ENCODE assay signal across 1 cellular context in genomic region chr15:90228960-90229359, GRCh38.
TF ChIP-seq lines count a peak whose summit lies in the region.

No MANE protein-coding gene starts in this region.

TF ChIP-seq in HepG2, 621 proteins besides CTCF, POLR2A, EP300 and RAD21:
- TF ChIP-seq ZNF550 (CRISPR knock-in tag; IDR thresholded peaks at IDR 0.05; ENCODE audit: borderline replicate concordance): no peak
- TF ChIP-seq ETS1 (CRISPR knock-in tag; IDR thresholded peaks at IDR 0.05): no peak
- no peak for TF ChIP-seq FOXK2 (IDR thresholded peaks at IDR 0.05)
- no peak for TF ChIP-seq NR1H2 (CRISPR knock-in tag; IDR thresholded peaks at IDR 0.05; ENCODE audit: borderline replicate concordance, low read depth)
- no peak for TF ChIP-seq TFE3 (CRISPR knock-in tag; IDR thresholded peaks at IDR 0.05)
- TF ChIP-seq ZBTB14 (CRISPR knock-in tag; IDR thresholded peaks at IDR 0.05): no peak
- no peak for TF ChIP-seq DNMT1 (CRISPR knock-in tag; IDR thresholded peaks at IDR 0.05)
- no peak for TF ChIP-seq GABPB1 (CRISPR knock-in tag; IDR thresholded peaks at IDR 0.05)
- no peak for TF ChIP-seq ZZZ3 (CRISPR knock-in tag; IDR thresholded peaks at IDR 0.05; ENCODE audit: borderline replicate concordance)
- no peak for TF ChIP-seq REXO4 (CRISPR knock-in tag; IDR thresholded peaks at IDR 0.05; ENCODE audit: borderline replicate concordance)
- TF ChIP-seq AGO2 (optimal IDR thresholded peaks at IDR 0.05; ENCODE audit: low read depth, low read length): no peak
- no peak for TF ChIP-seq HMGXB3 (CRISPR knock-in tag; IDR thresholded peaks at IDR 0.05; ENCODE audit: borderline replicate concordance)
- TF ChIP-seq THAP9 (CRISPR knock-in tag; IDR thresholded peaks at IDR 0.05; ENCODE audit: borderline replicate concordance): no peak
